In genomic region chr7:107980671-107981190, GRCh38 we compare ENCODE assay signal across 17 cellular contexts.
"Had no signal": no experiment of that assay in that cellular context is flagged by ENCODE, and none has a peak within 500 bp of the region (broad histone marks: within the 10 kb centered on the region; RNA-seq: fewer than 3 reads in every experiment).

No MANE protein-coding gene starts in this region.

- H3K27me3 ChIP-seq: SJSA1 had no signal

- H3K27ac ChIP-seq: SJSA1, SK-N-MC had no signal

- H3K4me1 ChIP-seq: SJSA1 had no signal

- H3K9me3 ChIP-seq: SJSA1 had no signal

- DNase-seq: KBM-7, MV-4-11, NCI-H1048, NCI-H1417 treated with DMSO at 0.1 percent for 48 hours, NCI-H146, NCI-H1930, NCI-H2081, NCI-H2107, NCI-H226, NCI-H446, NCI-H510A, NCI-H524 treated with DMSO at 0.1 percent for 48 hours, NCI-H774, Right ventricle myocardium superior, SIG-M5 had no signal

- H3K4me3 ChIP-seq: SJSA1, SK-N-MC had no signal
